8 cellular contexts compared by ENCODE assay signal in genomic region chr11:111429066-111429506, GRCh38.
DNase-seq lines count a peak whose midpoint lies in the region; ATAC-seq and TF ChIP-seq lines count a peak whose summit lies in the region.

No MANE protein-coding gene starts in this region.

- POLR2A ChIA-PET in RWPE1 (lab: Yijun Ruan, JAX; ENCODE audit: low non-redundant PET): no interaction called here

- peak; percentile 78 for ATAC-seq in GM18858 (IDR thresholded peaks at IDR 0.05; ENCODE audit: unreplicated experiment)
- ATAC-seq in HG03432 (IDR thresholded peaks at IDR 0.05; ENCODE audit: unreplicated experiment): peak; percentile 82

- DNase-seq in AML-193 (lab: John Stamatoyannopoulos, UW) (peak; percentile 68 to 73), RWPE1 (ENCODE audit: low spot score) (no peak), iPS DF 4.7 (ENCODE audit: extremely low read depth, low spot score) (peak; percentile 41), HPDE6-E6E7 (ENCODE audit: extremely low spot score) (no peak)
- DNase-seq in activated naive CD8-positive, alpha-beta T cell treated with anti-CD3 and anti-CD28 coated beads, Interleukin-2, amount 50 U/mL, for 16 hours (ENCODE audit: low read depth, low spot score): peak; percentile 47
- peak; percentile 38 to 69 (median 39) for DNase-seq in stimulated activated CD4-positive, alpha-beta T cell treated with anti-CD3 and anti-CD28 coated beads, TNF-alpha, amount 100 ng/mL, for 24 hours (ENCODE audit: low read depth in 3 of 3)

- CTCF ChIA-PET in RWPE1 (lab: Yijun Ruan, JAX): interaction anchor here (0.6 to 1.4 kb wide), 9 partner anchors 11 to 126 kb away, joined by 3 to 6 read pairs (median 3); no protein-coding TSS in a partner anchor

- TF ChIP-seq CTCF in RWPE1 (conservative IDR thresholded peaks at IDR 0.05; ENCODE audit: low read depth): peak; percentile 43

- H3K27ac ChIP-seq in RWPE1: no peak overlapping the region

Comparison
In these comparisons a context has a peak if more than half of its experiments do, and no peak if none do; other contexts are left out.
1. DNase-seq: peak in AML-193 (2 of 2), activated naive CD8-positive, alpha-beta T cell treated with anti-CD3 and anti-CD28 coated beads, Interleukin-2, amount 50 U/mL, for 16 hours (single experiment), iPS DF 4.7 (single experiment) and stimulated activated CD4-positive, alpha-beta T cell treated with anti-CD3 and anti-CD28 coated beads, TNF-alpha, amount 100 ng/mL, for 24 hours (3 of 3); none in RWPE1 (single experiment) and HPDE6-E6E7 (single experiment).